In the genomic region with DNA sequence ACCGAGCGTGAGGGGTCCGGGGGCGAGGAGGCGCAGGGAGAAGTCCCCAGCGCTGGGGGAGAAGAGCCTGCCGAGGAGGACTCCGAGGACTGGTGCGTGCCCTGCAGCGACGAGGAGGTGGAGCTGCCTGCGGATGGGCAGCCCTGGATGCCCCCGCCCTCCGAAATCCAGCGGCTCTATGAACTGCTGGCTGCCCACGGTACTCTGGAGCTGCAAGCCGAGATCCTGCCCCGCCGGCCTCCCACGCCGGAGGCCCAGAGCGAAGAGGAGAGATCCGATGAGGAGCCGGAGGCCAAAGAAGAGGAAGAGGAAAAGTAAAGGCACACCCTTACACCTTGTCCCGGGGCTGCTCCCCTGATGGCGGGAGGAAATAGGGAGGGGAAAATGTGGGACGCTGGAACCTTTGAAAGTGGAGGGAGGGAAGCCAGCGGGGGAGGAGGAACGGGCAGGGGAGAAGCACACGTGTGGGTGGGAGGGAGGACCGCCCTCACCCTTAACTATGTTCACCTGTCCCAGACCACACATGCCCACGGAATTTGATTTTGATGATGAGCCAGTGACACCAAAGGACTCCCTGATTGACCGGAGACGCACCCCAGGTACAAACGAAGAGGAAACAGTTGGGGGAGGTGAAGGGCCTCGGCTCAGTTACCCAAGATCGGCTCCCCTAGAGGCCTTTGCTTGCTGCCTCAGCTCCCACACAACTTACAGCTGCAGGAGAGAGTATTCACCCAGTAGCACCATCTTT, we compare ENCODE assay signal across 8 cellular contexts. TPM values are rescaled to one million over a fixed set of nuclear protein-coding genes. Genes with fewer than 3 reads are reported as not detected.
A peak's percentile ranks its signal among the peaks of the same experiment; 100 is the strongest.
DNase-seq lines count a peak whose midpoint lies in the region; ATAC-seq and TF ChIP-seq lines count a peak whose summit lies in the region.

No MANE protein-coding gene starts in this region.

- peak overlapping the region; percentile 82 for H3K4me2 ChIP-seq in PC-9

- ATAC-seq in GM18867 (IDR thresholded peaks at IDR 0.05; ENCODE audit: unreplicated experiment) (peak; percentile 13), HG03432 (IDR thresholded peaks at IDR 0.05; ENCODE audit: unreplicated experiment) (peak; percentile 18), left cardiac atrium (peak; percentile 55 to 59)

- H3F3A ChIP-seq in PC-9 (ENCODE audit: insufficient read depth, low read depth), result peaks cover 54% of the 10 kb centered on the region; the same call in 1 of the 2 replicates

- H3K79me2 ChIP-seq in PC-9 (ENCODE audit: low read depth), result peaks cover 37% of the 10 kb centered on the region

- peak overlapping the region; percentile 95 for H3K4me3 Mint-ChIP-seq in activated naive CD8-positive, alpha-beta T cell

- no peaks in the 10 kb centered on the region for H3K9me3 ChIP-seq in PC-9 (ENCODE audit: insufficient read depth, low read depth)

- H3K36me3 ChIP-seq in PC-9 (ENCODE audit: low read depth), result no peaks in the 10 kb centered on the region

- peaks cover 5% of the 10 kb centered on the region for H3K36me3 Mint-ChIP-seq in activated naive CD8-positive, alpha-beta T cell

- peak overlapping the region; percentile 97 for H3K27ac Mint-ChIP-seq in activated naive CD8-positive, alpha-beta T cell

- H2AFZ ChIP-seq in PC-9, result peak overlapping the region; percentile 89

- intact Hi-C loops in PC-9 (cut with micrococcal nuclease; ENCODE audit: unreplicated experiment), result loop anchor here (10.0 kb wide), 1 partner anchor 222 kb away; no protein-coding TSS in a partner anchor
- intact Hi-C loops in left cardiac atrium (cut with DNase I), result no loop called here
- intact Hi-C loops in posterior cingulate gyrus (cut with DNase I), result loop anchor here (5.0 to 10.0 kb wide), 2 partner anchors 178 to 205 kb away; a partner anchor contains a TSS
- intact Hi-C loops in posterior vena cava (cut with DNase I), result no loop called here

- no TSS peak for BruUV-seq in PC-9 (replicated peaks; lab: Mats Ljungman, UMichigan)

- no peaks in the 10 kb centered on the region for H3K27me3 ChIP-seq in PC-9 (ENCODE audit: insufficient read depth, low read depth)

- peak overlapping the region; percentile 83 for H3K4me3 ChIP-seq in PC-9

- H3K4me1 Mint-ChIP-seq in activated naive CD8-positive, alpha-beta T cell (ENCODE audit: low read depth), result peaks cover 54% of the 10 kb centered on the region

- POLR2A ChIA-PET in PC-9 (lab: Charles Lee; ENCODE audit: unreplicated experiment), result interaction anchor here (0.6 to 1.3 kb wide), 5 partner anchors 9 to 157 kb away, joined by 4 to 17 read pairs (median 4); a partner anchor contains a TSS

- H3K9me2 ChIP-seq in PC-9 (ENCODE audit: insufficient read depth), result no peaks in the 10 kb centered on the region

- CTCF ChIA-PET in PC-9 (lab: Charles Lee), result interaction anchor here (1.2 kb wide), 1 partner anchor 31 kb away, joined by 5 read pairs; no protein-coding TSS in a partner anchor

- no peaks in the 10 kb centered on the region for H3K27me3 Mint-ChIP-seq in activated naive CD8-positive, alpha-beta T cell

- 0 out of 2 replicates have a peak overlapping the region, but pooled peaks have one; percentile 0 for H3K27ac ChIP-seq in PC-9

- no peaks in the 10 kb centered on the region for H4K20me1 ChIP-seq in PC-9 (ENCODE audit: insufficient read depth)

- H3K4me1 ChIP-seq in PC-9 (replicated peaks; ENCODE audit: insufficient read depth), result peaks cover 46% of the 10 kb centered on the region

- H3K9me3 Mint-ChIP-seq in activated naive CD8-positive, alpha-beta T cell (ENCODE audit: low read depth), result no peaks in the 10 kb centered on the region

- no peak for TF ChIP-seq CTCF in PC-9 (conservative IDR thresholded peaks at IDR 0.05)

- peak; percentile 56 for DNase-seq in AML-193 (lab: John Stamatoyannopoulos, UW)
- peak; percentile 62 to 86 for DNase-seq in PC-9
- peak; percentile 79 for DNase-seq in left cardiac atrium
- peak in 6 of 10 donors; percentile 56 to 94 (median 78) for DNase-seq in posterior cingulate gyrus
- no peak for DNase-seq in posterior vena cava (ENCODE audit: low spot score)

RNA-seq across cellular contexts. Expression of a gene that starts 0.9 kb away (rescaled TPM):
- total RNA-seq in PC-9 (2021), result 27.5 and 44.6 TPM in 2 replicates
- 10 to 100 TPM; 15.1 to 16.6 TPM for total RNA-seq in left cardiac atrium
- total RNA-seq in posterior vena cava, result 10 to 100 TPM; 10.5 to 12.7 TPM

RNA-seq across cellular contexts. Expression of a gene that starts 3.4 kb away (rescaled TPM):
- 197 and 208 TPM in 2 replicates for total RNA-seq in PC-9 (2021)
- 10 to 100 TPM; 72.7 to 82.4 TPM for total RNA-seq in left cardiac atrium
- 100 to 1,000 TPM; 146 to 154 TPM for total RNA-seq in posterior vena cava

RNA-seq across cellular contexts. Expression of a gene that starts 4.9 kb away (rescaled TPM):
- total RNA-seq in PC-9 (2021), result 4.9 and 6.3 TPM in 2 replicates
- 1 to 10 TPM; 2.2 to 3.0 TPM for total RNA-seq in left cardiac atrium
- 1 to 10 TPM; 5.0 to 5.4 TPM for total RNA-seq in posterior vena cava

RNA-seq across cellular contexts. Expression of a gene that starts 10.5 kb away (rescaled TPM):
- total RNA-seq in PC-9 (2021) (463 and 481 TPM in 2 replicates), left cardiac atrium (10 to 100 TPM; 84.8 to 96.7 TPM), posterior vena cava (100 to 1,000 TPM; 124 to 148 TPM)

RNA-seq across cellular contexts. Expression of a gene that starts 26.3 kb away (rescaled TPM):
- total RNA-seq in PC-9 (2021), result 179 and 195 TPM in 2 replicates
- total RNA-seq in left cardiac atrium, result 10 to 100 TPM; 22.1 to 30.1 TPM
- total RNA-seq in posterior vena cava, result 10 to 100 TPM in 1 of 2 donors, 1 to 10 TPM in 1; 5.9 to 10.4 TPM

Comparison
In these comparisons a context has a peak if more than half of its experiments do, and no peak if none do; other contexts are left out.
1. intact Hi-C loops: an anchor here in PC-9 (10.0 kb wide) and posterior cingulate gyrus (5.0 to 10.0 kb wide); none called in left cardiac atrium and posterior vena cava.